12 cellular contexts compared by ENCODE assay signal in genomic region chr20:57672164-57672563, GRCh38. TPM values are rescaled to one million over a fixed set of nuclear protein-coding genes. Genes with fewer than 3 reads are reported as not detected.
DNase-seq lines count a peak whose midpoint lies in the region; FAIRE-seq and TF ChIP-seq lines count a peak whose summit lies in the region.
"Had no signal": no experiment of that assay in that cellular context is flagged by ENCODE, and none has a peak within 500 bp of the region (broad histone marks: within the 10 kb centered on the region; RNA-seq: fewer than 3 reads in every experiment).

No MANE protein-coding gene starts in this region.

- H3K9me3 ChIP-seq in left ventricle myocardium inferior (replicated peaks) (no peaks in the 10 kb centered on the region), thyroid gland (no peaks in the 10 kb centered on the region), WERI-Rb-1 (ENCODE audit: severe bottlenecking) (no peaks in the 10 kb centered on the region)

- peak; percentile 34 for DNase-seq in NCI-H1694 (lab: John Stamatoyannopoulos, UW)
- no peak for DNase-seq in NCI-H1694 treated with DMSO at 0.1 percent for 48 hours (lab: John Stamatoyannopoulos, UW)
- peak; percentile 90 for DNase-seq in SHP77 treated with DMSO at 0.1 percent for 48 hours (lab: John Stamatoyannopoulos, UW)
- DNase-seq in left ventricle myocardium inferior, result peak; percentile 74
- peak; percentile 22 to 32 for DNase-seq in thyroid gland
- DNase-seq in WERI-Rb-1, result no peak
- DNase-seq in GM20000 (ENCODE audit: low spot score), result no peak
- no peak for DNase-seq in H54 (ENCODE audit: insufficient read length, low spot score)
- DNase-seq: effector memory CD4-positive, alpha-beta T cell; kidney glomerular epithelial cell had no signal

- FAIRE-seq in H54 (lab: Jason Lieb, UNC), result no peak
- FAIRE-seq: TTC549 had no signal

- TF ChIP-seq CTCF in left ventricle myocardium inferior (IDR thresholded peaks at IDR 0.05; ENCODE audit: borderline replicate concordance), result no peak
- no peak for TF ChIP-seq CTCF in thyroid gland (IDR thresholded peaks at IDR 0.05)
- no peak for TF ChIP-seq CTCF in WERI-Rb-1 (IDR thresholded peaks at IDR 0.05; ENCODE audit: low read depth, low read length)
- no peak for TF ChIP-seq CTCF in GM20000 (IDR thresholded peaks at IDR 0.05; ENCODE audit: extremely low read depth, missing control alignments)

- H3K4me3 ChIP-seq in left ventricle myocardium inferior (peak overlapping the region; percentile 42), thyroid gland (replicated peaks in 1 of 3) (no peak overlapping the region), WERI-Rb-1 (ENCODE audit: low read depth, low read length) (no peak overlapping the region)

- H3K4me1 ChIP-seq in left ventricle myocardium inferior (peaks cover 81% of the 10 kb centered on the region), thyroid gland (peaks cover 17% of the 10 kb centered on the region in 2 donors)

- TF ChIP-seq POLR2A in thyroid gland (IDR thresholded peaks at IDR 0.05), result no peak
- TF ChIP-seq POLR2A in H54 (IDR thresholded peaks at IDR 0.05; ENCODE audit: low read depth, low read length), result no peak

- no peaks in the 10 kb centered on the region for H3K36me3 ChIP-seq in left ventricle myocardium inferior
- no peaks in the 10 kb centered on the region for H3K36me3 ChIP-seq in thyroid gland
- no peaks in the 10 kb centered on the region for H3K36me3 ChIP-seq in WERI-Rb-1

- intact Hi-C loops in left ventricle myocardium inferior (cut with micrococcal nuclease) (no loop called here), thyroid gland (cut with DNase I) (no loop called here)

- 75 to 78% methylated on average over 20 to 26 of the region's 26 CpGs for WGBS in thyroid gland, 2 donors

- H3K27me3 ChIP-seq in left ventricle myocardium inferior (ENCODE audit: low read depth) (no peaks in the 10 kb centered on the region), thyroid gland (no peaks in the 10 kb centered on the region), WERI-Rb-1 (ENCODE audit: insufficient read depth, low read depth, severe bottlenecking) (no peaks in the 10 kb centered on the region)

- H3K27ac ChIP-seq in left ventricle myocardium inferior (replicated peaks) (peak overlapping the region; percentile 51), thyroid gland (no peak overlapping the region), WERI-Rb-1 (no peak overlapping the region)

RNA-seq across cellular contexts. Expression of gene PMEPA1, which starts 37.7 kb away (rescaled TPM):
- total RNA-seq in left ventricle myocardium inferior (36.4 TPM), thyroid gland (10 to 100 TPM in 1 of 4 donors, 1 to 10 TPM in 3; 6.5 to 12.6 (median 8.3) TPM)

RNA-seq across cellular contexts. Expression of gene ZBP1, which starts 51.9 kb away (rescaled TPM):
- total RNA-seq in left ventricle myocardium inferior (not detected), thyroid gland (1 to 10 TPM in 1 of 4 donors, under 1 TPM in 2, not detected in 1; 0.33 to 1.5 (median 0.34) TPM)
- total RNA-seq: NCI-H460 had no signal

Comparison
In these comparisons a context has a peak if more than half of its experiments do, and no peak if none do; other contexts are left out.
1. DNase-seq: peak in NCI-H1694 (single experiment), SHP77 treated with DMSO at 0.1 percent for 48 hours (single experiment), left ventricle myocardium inferior (single experiment) and thyroid gland (2 of 2); none in NCI-H1694 treated with DMSO at 0.1 percent for 48 hours (single experiment), WERI-Rb-1 (single experiment), GM20000 (single experiment) and H54 (single experiment).